In the genomic region with DNA sequence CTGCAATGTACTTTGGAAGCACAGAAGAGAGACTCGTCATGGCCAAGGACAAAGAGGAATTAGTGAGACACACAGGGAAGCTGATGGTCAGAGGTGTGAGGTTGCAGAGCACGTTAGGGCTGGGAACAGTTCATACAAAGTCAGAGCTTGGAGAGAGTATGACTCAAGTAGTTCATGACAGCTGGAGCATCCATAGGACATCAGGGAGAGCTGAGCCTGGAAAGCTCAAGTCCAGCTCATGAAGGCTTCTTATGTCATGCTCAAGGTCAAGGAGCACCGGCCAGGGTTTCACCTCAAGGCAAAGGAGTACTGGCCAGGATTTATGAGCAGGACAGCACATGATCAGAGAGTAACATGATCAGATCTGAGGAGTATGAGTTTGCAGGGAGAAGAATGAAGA, we compare ENCODE assay signal across 26 cellular contexts.
DNase-seq lines count a peak whose midpoint lies in the region; ATAC-seq, FAIRE-seq and TF ChIP-seq lines count a peak whose summit lies in the region.
"Had no signal": no experiment of that assay in that cellular context is flagged by ENCODE, and none has a peak within 500 bp of the region (broad histone marks: within the 10 kb centered on the region; RNA-seq: fewer than 3 reads in every experiment).

No MANE protein-coding gene starts in this region.

- peak; percentile 44 for DNase-seq in NCI-H510A treated with DMSO at 0.1 percent for 48 hours (lab: John Stamatoyannopoulos, UW)
- no peak for DNase-seq in NCI-H510A (lab: John Stamatoyannopoulos, UW)
- DNase-seq in bronchial epithelial cell (ENCODE audit: low read depth) = no peak
- DNase-seq in glutamatergic neuron = no peak
- peak; percentile 60 to 82 for DNase-seq in gastrocnemius medialis
- no peak for DNase-seq in stimulated activated CD4-positive, alpha-beta T cell treated with anti-CD3 and anti-CD28 coated beads, Interleukin-2, amount 100 ng/mL, for 48 hours
- no peak for DNase-seq in mesothelial cell of epicardium (ENCODE audit: low spot score in 2 of 2, unreplicated experiment in 2 of 2)
- DNase-seq in erythroblast (lab: John Stamatoyannopoulos, UW) = no peak
- DNase-seq: 8988T; ACHN; AML-193; BE2C; CD4-positive, alpha-beta T cell; CD8-positive, alpha-beta memory T cell; DMS 273 treated with DMSO at 0.1 percent for 48 hours; DND-41; GM23248; H9 had no signal

- H3K27me3 ChIP-seq in bronchial epithelial cell (ENCODE audit: control insufficient read depth, insufficient read depth, low read length) (no peaks in the 10 kb centered on the region), gastrocnemius medialis (no peaks in the 10 kb centered on the region)
- H3K27me3 ChIP-seq: BE2C; BLaER1 treated with 17β-estradiol and CSF1 and Interleukin-3, amounts not matched to agents 10 nM and 100 nM had no signal

- no peaks in the 10 kb centered on the region for H3K9me3 ChIP-seq in gastrocnemius medialis
- H3K9me3 ChIP-seq: A549; BE2C; BLaER1 treated with 17β-estradiol and CSF1 and Interleukin-3, amounts not matched to agents 10 nM and 100 nM had no signal

- H3K4me3 Mint-ChIP-seq in glutamatergic neuron (ENCODE audit: unreplicated experiment) (no peak overlapping the region), mesothelial cell of epicardium (no peak overlapping the region)
- H3K4me3 Mint-ChIP-seq: CD14-positive monocyte; CD4-positive, alpha-beta T cell; CD8-positive, alpha-beta memory T cell; H9 had no signal

- no peak for TF ChIP-seq CTCF in bronchial epithelial cell (IDR thresholded peaks at IDR 0.05; ENCODE audit: insufficient read depth, low read length, severe bottlenecking)
- no peak for TF ChIP-seq CTCF in glutamatergic neuron (IDR thresholded peaks at IDR 0.05; ENCODE audit: partially characterized antibody, unreplicated experiment)
- TF ChIP-seq CTCF in gastrocnemius medialis (IDR thresholded peaks at IDR 0.05 in 4 of 5, conservative IDR thresholded peaks at IDR 0.05 in 1 of 5) = no peak
- no peak for TF ChIP-seq CTCF in mesothelial cell of epicardium (IDR thresholded peaks at IDR 0.05; ENCODE audit: unreplicated experiment)

- peak overlapping the region; percentile 57 for H3K27ac Mint-ChIP-seq in glutamatergic neuron (ENCODE audit: unreplicated experiment)
- H3K27ac Mint-ChIP-seq in mesothelial cell of epicardium = no peak overlapping the region
- H3K27ac Mint-ChIP-seq: CD14-positive monocyte; CD4-positive, alpha-beta T cell; CD8-positive, alpha-beta memory T cell; H9 had no signal

- H3K4me3 ChIP-seq in bronchial epithelial cell (ENCODE audit: low read depth, low read length) (no peak overlapping the region), gastrocnemius medialis (no peak overlapping the region)
- H3K4me3 ChIP-seq: A549; BLaER1 treated with 17β-estradiol and CSF1 and Interleukin-3, amounts not matched to agents 10 nM and 100 nM; GM12878; GM23248 had no signal

- in situ Hi-C loops in gastrocnemius medialis (cut with MboI; ENCODE audit: low sequenced_read_pairs in 4 of 4) = no loop called here

- H3K27me3 Mint-ChIP-seq in glutamatergic neuron (ENCODE audit: unreplicated experiment) (peaks cover 4% of the 10 kb centered on the region), mesothelial cell of epicardium (ENCODE audit: low read depth) (peaks cover 6% of the 10 kb centered on the region)

- no peak for TF ChIP-seq POLR2A in gastrocnemius medialis (IDR thresholded peaks at IDR 0.05)
- TF ChIP-seq POLR2A in erythroblast (IDR thresholded peaks at IDR 0.05; ENCODE audit: low read length) = no peak

- ATAC-seq in gastrocnemius medialis = peak; percentile 65 to 67
- ATAC-seq: A549, GM12878, HCT116 had no signal

- peak overlapping the region; percentile 85 to 93 (median 92) for H3K27ac ChIP-seq in gastrocnemius medialis
- H3K27ac ChIP-seq: A549; BLaER1 treated with 17β-estradiol and CSF1 and Interleukin-3, amounts not matched to agents 10 nM and 100 nM; GM23248 had no signal

- H3K4me1 Mint-ChIP-seq in glutamatergic neuron (ENCODE audit: low read depth, unreplicated experiment) = peaks cover 7% of the 10 kb centered on the region
- H3K4me1 Mint-ChIP-seq in mesothelial cell of epicardium = no peaks in the 10 kb centered on the region
- H3K4me1 Mint-ChIP-seq: CD14-positive monocyte; CD8-positive, alpha-beta memory T cell had no signal

- H3K36me3 ChIP-seq in bronchial epithelial cell (ENCODE audit: control insufficient read depth, insufficient read depth, low read length) = no peaks in the 10 kb centered on the region
- H3K36me3 ChIP-seq in gastrocnemius medialis = peaks cover 0 to 6% of the 10 kb centered on the region in 2 donors
- H3K36me3 ChIP-seq: BE2C; BLaER1 treated with 17β-estradiol and CSF1 and Interleukin-3, amounts not matched to agents 10 nM and 100 nM had no signal

- H3K9me3 Mint-ChIP-seq in glutamatergic neuron (ENCODE audit: unreplicated experiment) (peaks cover 4% of the 10 kb centered on the region), mesothelial cell of epicardium (no peaks in the 10 kb centered on the region)
- H3K9me3 Mint-ChIP-seq: CD4-positive, alpha-beta T cell; CD8-positive, alpha-beta memory T cell had no signal

- peak; percentile 89 for FAIRE-seq in bronchial epithelial cell (lab: Jason Lieb, UNC)
- FAIRE-seq: A549, D721Med, G401.6, GM12878, GM19239 had no signal

- H3K36me3 Mint-ChIP-seq in glutamatergic neuron (ENCODE audit: unreplicated experiment) = no peaks in the 10 kb centered on the region
- no peaks in the 10 kb centered on the region for H3K36me3 Mint-ChIP-seq in mesothelial cell of epicardium
- H3K36me3 Mint-ChIP-seq: CD14-positive monocyte; CD8-positive, alpha-beta memory T cell had no signal

- peaks cover 48% of the 10 kb centered on the region in 2 donors for H3K4me1 ChIP-seq in gastrocnemius medialis
- H3K4me1 ChIP-seq: A549, BE2C had no signal

- intact Hi-C loops in gastrocnemius medialis (cut with DNase I; ENCODE audit: low total_unique reads) = loop anchor here (5.0 to 10.0 kb wide), 3 partner anchors 37 to 1615 kb away; partner anchors contain the start of gene CRY2

Comparison
In these comparisons a context has a peak if more than half of its experiments do, and no peak if none do; other contexts are left out.
1. DNase-seq: peak in NCI-H510A treated with DMSO at 0.1 percent for 48 hours (single experiment) and gastrocnemius medialis (2 of 2); none in NCI-H510A (single experiment), bronchial epithelial cell (single experiment), glutamatergic neuron (single experiment), stimulated activated CD4-positive, alpha-beta T cell treated with anti-CD3 and anti-CD28 coated beads, Interleukin-2, amount 100 ng/mL, for 48 hours (0 of 2), mesothelial cell of epicardium (0 of 2) and erythroblast (0 of 2).